34 cellular contexts compared by ENCODE assay signal in the genomic region with DNA sequence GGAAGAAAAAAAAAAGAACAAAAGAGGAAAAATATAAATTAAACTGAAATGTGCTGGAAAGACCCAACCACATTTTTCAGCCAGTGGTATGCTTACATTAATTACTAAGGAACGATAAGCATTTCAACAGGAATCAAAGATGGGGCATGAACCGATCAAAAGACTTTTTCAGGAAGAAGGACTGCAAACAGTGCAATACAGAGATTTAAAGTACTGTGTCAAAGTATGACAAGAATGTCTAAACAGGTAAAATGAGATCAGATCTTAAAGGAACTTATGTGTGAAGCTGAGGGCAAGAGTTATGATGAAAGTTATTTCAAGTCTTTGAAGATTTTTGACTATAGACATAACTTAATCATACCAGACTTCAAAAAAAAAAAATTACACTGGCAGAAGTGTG.
"Had no signal": no experiment of that assay in that cellular context is flagged by ENCODE, and none has a peak within 500 bp of the region (broad histone marks: within the 10 kb centered on the region; RNA-seq: fewer than 3 reads in every experiment).

No MANE protein-coding gene starts in this region.

- H3K4me3 Mint-ChIP-seq: activated CD4-positive, alpha-beta memory T cell treated with anti-CD3 and anti-CD28 coated beads, Interleukin-2, amount 10 ng/mL, durations not matched to agents 7 days and 5 days; activated CD4-positive, alpha-beta T cell treated with anti-CD3 and anti-CD28 coated beads, Interleukin-2, amount 10 ng/mL, durations not matched to agents 24 days and 14 days; activated naive CD8-positive, alpha-beta T cell treated with anti-CD3 and anti-CD28 coated beads, Interleukin-2, amount 50 U/mL, for 24 hours; activated T-cell treated with anti-CD3 and anti-CD28 coated beads, Interleukin-2, amount 50 U/mL, for 4 hours; activated T-helper 17 cell treated with anti-CD3 and anti-CD28 coated beads, Interleukin-2, amount 50 U/mL, for 72 hours; immature natural killer cell; naive B cell; nephron progenitor cell; stimulated activated memory B cell treated with anti-CD40 and anti-IgM and Interleukin-4, amounts not matched to agents 10 μg/mL and 1 μg/mL and 100 μg/mL, for 72 hours; stimulated activated naive CD8-positive, alpha-beta T cell treated with anti-CD3 and anti-CD28 coated beads, Interleukin-15, amount 100 ng/mL, for 72 hours; T-cell had no signal

- H3K27me3 ChIP-seq: body of pancreas, esophagus muscularis mucosa, foreskin keratinocyte, heart left ventricle, pancreas, right atrium auricular region, upper lobe of left lung, vagina had no signal

- H3K9me3 Mint-ChIP-seq: activated CD4-positive, alpha-beta T cell treated with anti-CD3 and anti-CD28 coated beads, Interleukin-2, amount 10 ng/mL, durations not matched to agents 24 days and 14 days; nephron progenitor cell had no signal

- FAIRE-seq: pancreas had no signal

- H3K4me2 ChIP-seq: smooth muscle cell had no signal

- H3K27me3 Mint-ChIP-seq: activated CD4-positive, alpha-beta memory T cell treated with anti-CD3 and anti-CD28 coated beads, Interleukin-2, amount 10 ng/mL, durations not matched to agents 7 days and 5 days; activated CD4-positive, alpha-beta T cell treated with anti-CD3 and anti-CD28 coated beads, Interleukin-2, amount 10 ng/mL, durations not matched to agents 24 days and 14 days; activated naive CD8-positive, alpha-beta T cell treated with anti-CD3 and anti-CD28 coated beads, Interleukin-2, amount 50 U/mL, for 24 hours; activated T-helper 17 cell treated with anti-CD3 and anti-CD28 coated beads, Interleukin-2, amount 50 U/mL, for 72 hours; naive B cell; stimulated activated memory B cell treated with anti-CD40 and anti-IgM and Interleukin-4, amounts not matched to agents 10 μg/mL and 1 μg/mL and 100 μg/mL, for 72 hours; stimulated activated naive CD8-positive, alpha-beta T cell treated with anti-CD3 and anti-CD28 coated beads, Interleukin-15, amount 100 ng/mL, for 72 hours; T-cell had no signal

- H3K27ac ChIP-seq: body of pancreas, esophagus muscularis mucosa, foreskin keratinocyte, heart left ventricle, left ventricle myocardium inferior, pancreas, prostate gland, right atrium auricular region, upper lobe of left lung, vagina, VCaP had no signal

- ATAC-seq: activated naive CD8-positive, alpha-beta T cell treated with anti-CD3 and anti-CD28 coated beads, Interleukin-2, amount 50 U/mL, for 24 hours; activated T-cell treated with anti-CD3 and anti-CD28 coated beads, Interleukin-2, amount 50 U/mL, for 4 hours; activated T-helper 17 cell treated with anti-CD3 and anti-CD28 coated beads, Interleukin-2, amount 50 U/mL, for 72 hours; body of pancreas; foreskin keratinocyte; heart left ventricle; pancreas; stimulated activated memory B cell treated with anti-CD40 and anti-IgM and Interleukin-4, amounts not matched to agents 10 μg/mL and 1 μg/mL and 100 μg/mL, for 72 hours; stimulated activated naive CD8-positive, alpha-beta T cell treated with anti-CD3 and anti-CD28 coated beads, Interleukin-15, amount 100 ng/mL, for 72 hours; T-cell had no signal

- H3K4me1 Mint-ChIP-seq: activated CD4-positive, alpha-beta memory T cell treated with anti-CD3 and anti-CD28 coated beads, Interleukin-2, amount 10 ng/mL, durations not matched to agents 7 days and 5 days; activated CD4-positive, alpha-beta T cell treated with anti-CD3 and anti-CD28 coated beads, Interleukin-2, amount 10 ng/mL, durations not matched to agents 24 days and 14 days; activated naive CD8-positive, alpha-beta T cell treated with anti-CD3 and anti-CD28 coated beads, Interleukin-2, amount 50 U/mL, for 24 hours; activated T-helper 17 cell treated with anti-CD3 and anti-CD28 coated beads, Interleukin-2, amount 50 U/mL, for 72 hours; immature natural killer cell; naive B cell; nephron progenitor cell; stimulated activated memory B cell treated with anti-CD40 and anti-IgM and Interleukin-4, amounts not matched to agents 10 μg/mL and 1 μg/mL and 100 μg/mL, for 72 hours; stimulated activated naive CD8-positive, alpha-beta T cell treated with anti-CD3 and anti-CD28 coated beads, Interleukin-15, amount 100 ng/mL, for 72 hours; T-cell had no signal

- H3K36me3 ChIP-seq: esophagus muscularis mucosa, heart left ventricle, left ventricle myocardium inferior, pancreas, prostate gland, right atrium auricular region, upper lobe of left lung, vagina had no signal

- H3K4me1 ChIP-seq: body of pancreas, esophagus muscularis mucosa, heart left ventricle, left ventricle myocardium inferior, pancreas, prostate gland, right atrium auricular region, upper lobe of left lung, vagina had no signal

- DNase-seq: activated CD4-positive, alpha-beta memory T cell treated with anti-CD3 and anti-CD28 coated beads, Interleukin-2, amount 10 ng/mL, durations not matched to agents 7 days and 5 days; activated CD4-positive, alpha-beta T cell treated with anti-CD3 and anti-CD28 coated beads, Interleukin-2, amount 10 ng/mL, durations not matched to agents 24 days and 14 days; activated CD4-positive, CD25-positive, alpha-beta regulatory T cell treated with anti-CD3 and anti-CD28 coated beads, Interleukin-2, amount 50 U/mL, for 72 hours; activated CD8-positive, alpha-beta memory T cell treated with anti-CD3 and anti-CD28 coated beads, Interleukin-2, amount 50 U/mL, for 48 hours; activated gamma-delta T cell treated with Interleukin-2 at 50 U/mL for 16 hours; activated naive CD4-positive, alpha-beta T cell treated with anti-CD3 and anti-CD28 coated beads, Interleukin-2, amount 50 U/mL, for 16 hours; activated naive CD8-positive, alpha-beta T cell treated with anti-CD3 and anti-CD28 coated beads, Interleukin-2, amount 50 U/mL, for 24 hours; activated T-cell treated with anti-CD3 and anti-CD28 coated beads, Interleukin-2, amount 50 U/mL, for 4 hours; body of pancreas; heart left ventricle; hypothalamus; immature natural killer cell; kidney glomerular epithelial cell; left ventricle myocardium inferior; naive B cell; nephron progenitor cell; pancreas; stimulated activated CD4-positive, alpha-beta T cell treated with anti-CD3 and anti-CD28 coated beads, Interleukin-1b, Interleukin-23, amount 100 ng/mL, for 48 hours; stimulated activated CD4-positive, alpha-beta T cell treated with anti-CD3 and anti-CD28 coated beads, Interleukin-4, amount 100 ng/mL, for 4 hours; stimulated activated CD8-positive, alpha-beta memory T cell treated with anti-CD3 and anti-CD28 coated beads, Interleukin-4, amount 100 ng/mL, for 48 hours; stimulated activated naive CD8-positive, alpha-beta T cell treated with anti-CD3 and anti-CD28 coated beads, Interleukin-15, amount 100 ng/mL, for 72 hours; substantia nigra; T-cell; upper lobe of left lung had no signal

- H3K36me3 Mint-ChIP-seq: immature natural killer cell; naive B cell; stimulated activated memory B cell treated with anti-CD40 and anti-IgM and Interleukin-4, amounts not matched to agents 10 μg/mL and 1 μg/mL and 100 μg/mL, for 72 hours; T-cell had no signal

- H3K27ac Mint-ChIP-seq: activated CD4-positive, alpha-beta memory T cell treated with anti-CD3 and anti-CD28 coated beads, Interleukin-2, amount 10 ng/mL, durations not matched to agents 7 days and 5 days; activated CD4-positive, alpha-beta T cell treated with anti-CD3 and anti-CD28 coated beads, Interleukin-2, amount 10 ng/mL, durations not matched to agents 24 days and 14 days; activated naive CD8-positive, alpha-beta T cell treated with anti-CD3 and anti-CD28 coated beads, Interleukin-2, amount 50 U/mL, for 24 hours; activated T-helper 17 cell treated with anti-CD3 and anti-CD28 coated beads, Interleukin-2, amount 50 U/mL, for 72 hours; immature natural killer cell; naive B cell; nephron progenitor cell; stimulated activated memory B cell treated with anti-CD40 and anti-IgM and Interleukin-4, amounts not matched to agents 10 μg/mL and 1 μg/mL and 100 μg/mL, for 72 hours; stimulated activated naive CD8-positive, alpha-beta T cell treated with anti-CD3 and anti-CD28 coated beads, Interleukin-15, amount 100 ng/mL, for 72 hours; T-cell had no signal

- H3K4me3 ChIP-seq: body of pancreas, esophagus muscularis mucosa, heart left ventricle, left ventricle myocardium inferior, lung, pancreas, prostate gland, right atrium auricular region, smooth muscle cell, upper lobe of left lung, vagina had no signal

- H3K9me3 ChIP-seq: body of pancreas, esophagus muscularis mucosa, heart left ventricle, left ventricle myocardium inferior, pancreas, prostate gland, right atrium auricular region, upper lobe of left lung, vagina had no signal
